Comparison of ENCODE assay signal across 17 cellular contexts in the genomic region with DNA sequence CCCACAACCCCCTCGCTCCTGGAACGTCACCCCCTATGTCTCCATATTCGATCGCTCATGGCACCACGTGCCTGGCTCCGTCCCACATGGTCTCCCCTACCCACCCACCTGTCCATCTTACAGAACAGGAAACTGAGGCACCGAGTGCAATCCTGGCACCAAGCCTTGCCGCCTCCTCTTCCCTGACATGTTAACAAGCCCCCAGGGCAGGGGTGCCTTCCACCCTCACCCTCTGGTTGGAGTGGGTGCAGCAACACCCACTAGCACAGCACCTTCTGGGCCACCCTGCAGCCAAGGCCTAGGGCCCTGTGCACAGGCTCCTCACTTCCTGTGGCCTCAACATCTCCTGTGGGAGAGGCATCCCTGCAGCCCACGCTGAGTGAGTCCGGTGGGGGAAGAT.
DNase-seq lines count a peak whose midpoint lies in the region; ATAC-seq and TF ChIP-seq lines count a peak whose summit lies in the region.
"Had no signal": no experiment of that assay in that cellular context is flagged by ENCODE, and none has a peak within 500 bp of the region (broad histone marks: within the 10 kb centered on the region; RNA-seq: fewer than 3 reads in every experiment).

No MANE protein-coding gene starts in this region.

- H3K4me1 ChIP-seq in BLaER1 (peaks cover 41% of the 10 kb centered on the region), NT2/D1 (ENCODE audit: insufficient read depth, insufficient read length) (peaks cover 55% of the 10 kb centered on the region), esophagus muscularis mucosa (peaks cover 46 to 75% (median 68%) of the 10 kb centered on the region in 4 donors), neuronal stem cell (ENCODE audit: control insufficient read depth in 2 of 2, insufficient read depth in 1 of 2, low read depth in 1 of 2, low read length in 2 of 2) (peaks cover 5 to 17% of the 10 kb centered on the region in 2 donors)

- no peak for TF ChIP-seq POLR2A in esophagus muscularis mucosa (IDR thresholded peaks at IDR 0.05; ENCODE audit: low read depth)

- no peaks in the 10 kb centered on the region for H3K9me3 Mint-ChIP-seq in T-cell
- H3K9me3 Mint-ChIP-seq: CD8-positive, alpha-beta memory T cell had no signal

- H2AK5ac ChIP-seq in neuronal stem cell (ENCODE audit: low read depth, low read length): no peak overlapping the region

- no peak overlapping the region for H2BK5ac ChIP-seq in neuronal stem cell (ENCODE audit: low read length)

- H3K36me3 ChIP-seq in BLaER1: peaks cover 87% of the 10 kb centered on the region
- H3K36me3 ChIP-seq in NT2/D1 (ENCODE audit: insufficient read depth, insufficient read length, low read length): peaks cover 64% of the 10 kb centered on the region
- peaks cover 0 to 62% (median 32%) of the 10 kb centered on the region in 4 donors for H3K36me3 ChIP-seq in esophagus muscularis mucosa
- peaks cover 8 to 15% of the 10 kb centered on the region in 2 donors for H3K36me3 ChIP-seq in neuronal stem cell (replicated peaks in 1 of 2; ENCODE audit: control insufficient read depth in 2 of 2, insufficient read depth in 2 of 2, low read length in 2 of 2)

- H3K27ac ChIP-seq in BLaER1 (no peak overlapping the region), esophagus muscularis mucosa (replicated peaks in 1 of 4) (peak overlapping the region; percentile 76 to 95 (median 79)), neuronal stem cell (replicated peaks; ENCODE audit: low read length) (no peak overlapping the region)
- H3K27ac ChIP-seq: KMS-11 had no signal

- POLR2A ChIA-PET in T-cell (lab: Charles Lee): no interaction called here

- intact Hi-C loops in esophagus muscularis mucosa (cut with DNase I): no loop called here

- 88% methylated on average over 8 of the region's 10 CpGs for WGBS in esophagus muscularis mucosa
- WGBS in neuronal stem cell (ENCODE audit: extremely low coverage in 2 of 2, insufficient read length in 2 of 2, insufficient replicate concordance in 1 of 2), 2 donors: no CpG with 5 or more reads among the region's 10 CpGs

- DNase-seq in NT2/D1 (ENCODE audit: low read depth, low spot score) (no peak), esophagus muscularis mucosa (ENCODE audit: extremely low spot score) (no peak), neuronal stem cell (ENCODE audit: low spot score) (no peak), T-cell (no peak), DMS53 treated with DMSO at 0.1 percent for 48 hours (lab: John Stamatoyannopoulos, UW; ENCODE audit: unreplicated experiment) (no peak)
- DNase-seq: CD8-positive, alpha-beta memory T cell; HCEC 1CT; MG63; NCI-H1092 treated with DMSO at 0.1 percent for 48 hours; NCI-H1694 treated with DMSO at 0.1 percent for 48 hours; NCI-H69; NK-92 treated with Interleukin-12 subunit alpha and Interleukin-12 subunit beta, amount 100 ng/mL, for 24 hours had no signal

- CTCF ChIA-PET in T-cell (lab: Charles Lee): no interaction called here

- peak overlapping the region; percentile 3 for H3K23ac ChIP-seq in neuronal stem cell (ENCODE audit: low read depth, low read length, poor library complexity)

- no peak for TF ChIP-seq CTCF in esophagus muscularis mucosa (IDR thresholded peaks at IDR 0.05)

- peak overlapping the region; percentile 85 for H3K18ac ChIP-seq in neuronal stem cell (ENCODE audit: low read length)

- no peak overlapping the region for H4K8ac ChIP-seq in neuronal stem cell (ENCODE audit: low read depth, low read length)

- peaks cover 12% of the 10 kb centered on the region for H3K79me1 ChIP-seq in neuronal stem cell (ENCODE audit: low read depth, low read length)

- H3K4me2 ChIP-seq in BLaER1 (peak overlapping the region; percentile 55; the same call in 1 of the 2 replicates), neuronal stem cell (ENCODE audit: insufficient read depth, low read length, poor library complexity, severe bottlenecking) (no peak overlapping the region)
- H3K4me2 ChIP-seq: KMS-11 had no signal

- ATAC-seq in HG02852 (IDR thresholded peaks at IDR 0.05; ENCODE audit: unreplicated experiment): no peak
- ATAC-seq in T-cell (replicated peaks in 1 of 4): no peak
- no peak for ATAC-seq in HG03280 (IDR thresholded peaks at IDR 0.05; ENCODE audit: unreplicated experiment)

- H3K27me3 ChIP-seq in BLaER1: no peaks in the 10 kb centered on the region
- H3K27me3 ChIP-seq in NT2/D1 (ENCODE audit: insufficient read depth, insufficient read length): no peaks in the 10 kb centered on the region
- no peaks in the 10 kb centered on the region for H3K27me3 ChIP-seq in esophagus muscularis mucosa
- H3K27me3 ChIP-seq in neuronal stem cell (ENCODE audit: control insufficient read depth in 3 of 3, insufficient read depth in 3 of 3, low read depth in 1 of 3, low read length in 3 of 3): no peaks in the 10 kb centered on the region
- H3K27me3 ChIP-seq: MG63 had no signal

- no peak overlapping the region for H2BK15ac ChIP-seq in neuronal stem cell (ENCODE audit: low read length)

- H3K27me3 Mint-ChIP-seq in T-cell: no peaks in the 10 kb centered on the region
- H3K27me3 Mint-ChIP-seq: B cell; CD8-positive, alpha-beta memory T cell had no signal

- H4K91ac ChIP-seq in neuronal stem cell (ENCODE audit: low read depth, low read length, poor library complexity): no peak overlapping the region

- H3K4me3 ChIP-seq in BLaER1 (no peak overlapping the region), NT2/D1 (ENCODE audit: insufficient read length, low read depth) (no peak overlapping the region), esophagus muscularis mucosa (no peak overlapping the region), neuronal stem cell (ENCODE audit: low read length in 2 of 2) (no peak overlapping the region)
- H3K4me3 ChIP-seq: MG63 had no signal

- no peak overlapping the region for H3K14ac ChIP-seq in neuronal stem cell (ENCODE audit: low read length)

- H3K4ac ChIP-seq in neuronal stem cell (ENCODE audit: low read length): no peak overlapping the region

- H2BK12ac ChIP-seq in neuronal stem cell (ENCODE audit: low read length): no peak overlapping the region

- peaks cover 0 to 2% (median 0%) of the 10 kb centered on the region in 3 donors for H3K4me1 Mint-ChIP-seq in T-cell

- no peak overlapping the region for H3K4me3 Mint-ChIP-seq in T-cell
- H3K4me3 Mint-ChIP-seq: B cell had no signal

- H3K9ac ChIP-seq in BLaER1 (no peak overlapping the region), NT2/D1 (ENCODE audit: insufficient read length, low read depth) (peak overlapping the region; percentile 52), neuronal stem cell (ENCODE audit: low read depth, low read length, poor library complexity) (peak overlapping the region; percentile 54)
- H3K9ac ChIP-seq: KMS-11 had no signal

- H3K9me3 ChIP-seq in BLaER1 (no peaks in the 10 kb centered on the region), NT2/D1 (ENCODE audit: insufficient read depth, low read length) (no peaks in the 10 kb centered on the region), esophagus muscularis mucosa (no peaks in the 10 kb centered on the region), neuronal stem cell (replicated peaks in 1 of 2; ENCODE audit: control insufficient read depth in 2 of 2, insufficient read depth in 1 of 2, low read depth in 1 of 2, low read length in 2 of 2) (no peaks in the 10 kb centered on the region)
- H3K9me3 ChIP-seq: MG63 had no signal

- TF ChIP-seq EP300 in esophagus muscularis mucosa (IDR thresholded peaks at IDR 0.05): no peak

- no peak overlapping the region for H2AFZ ChIP-seq in neuronal stem cell (ENCODE audit: low read length)

- peaks cover 30% of the 10 kb centered on the region for H3K36me3 Mint-ChIP-seq in T-cell

- peaks cover 90% of the 10 kb centered on the region for H4K20me1 ChIP-seq in BLaER1

- no peak overlapping the region for H3K27ac Mint-ChIP-seq in T-cell
- H3K27ac Mint-ChIP-seq: B cell; CD8-positive, alpha-beta memory T cell had no signal

- H2BK120ac ChIP-seq in neuronal stem cell (ENCODE audit: low read depth, low read length): no peak overlapping the region

Comparison
In these comparisons a context has a peak if more than half of its experiments do, and no peak if none do; other contexts are left out.
1. H3K27ac ChIP-seq: peak in esophagus muscularis mucosa (4 of 4); none in BLaER1 (single experiment) and neuronal stem cell (single experiment).